Comparison of ENCODE assay signal across 9 cellular contexts in the genomic region with DNA sequence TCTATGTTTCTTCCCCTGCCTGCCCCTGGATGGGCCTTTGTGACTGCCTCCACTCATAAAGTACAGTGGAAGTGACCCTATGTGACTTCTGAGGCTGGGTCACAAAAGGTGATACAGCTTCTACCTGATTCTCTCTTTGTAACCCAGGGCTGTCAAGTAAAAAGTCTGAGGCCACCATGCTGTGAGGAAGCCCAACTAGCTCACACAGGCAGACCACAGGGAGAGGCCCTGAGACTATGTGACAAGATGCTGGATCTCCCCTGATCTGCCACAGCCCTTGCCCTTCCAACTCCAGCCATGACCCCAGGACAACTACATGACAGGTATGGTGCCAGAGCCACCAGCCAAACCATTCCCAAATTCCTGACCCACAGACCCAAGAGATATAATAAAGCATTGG. TPM values are rescaled to one million over a fixed set of nuclear protein-coding genes. Genes with fewer than 3 reads are reported as not detected.
"Had no signal": no experiment of that assay in that cellular context is flagged by ENCODE, and none has a peak within 500 bp of the region (broad histone marks: within the 10 kb centered on the region; RNA-seq: fewer than 3 reads in every experiment).

No MANE protein-coding gene starts in this region.

- H2AFZ ChIP-seq: GM23248 had no signal

- H3K4me3 Mint-ChIP-seq: H9 had no signal

- H3K27ac ChIP-seq: GM23248 had no signal

- DNase-seq: GM23248, GOT3, H9, HCEC 1CT, IMR-90 had no signal

- ATAC-seq: K562 had no signal

- H3K4me1 Mint-ChIP-seq: H9 had no signal

- H3K9me3 Mint-ChIP-seq: H9 had no signal

- H3K4me3 ChIP-seq: GM23248, K562 had no signal

- FAIRE-seq: H54, HTR-8/SVneo, K562 had no signal

- H3K9ac ChIP-seq: GM23248 had no signal

RNA-seq across cellular contexts. Expression of gene DRGX, which starts 45.8 kb away (rescaled TPM):
- total RNA-seq: GM23248, H9, HT-29, IMR-90, K562 had no signal
- polyA plus RNA-seq: IMR-90, K562 had no signal

RNA-seq across cellular contexts. Expression of gene C10orf71, which starts 51.2 kb away (rescaled TPM):
- total RNA-seq: GM23248, H9, HT-29, IMR-90 had no signal
- polyA plus RNA-seq: GM23248, IMR-90 had no signal
